ENCODE assay signal across 1 cellular context in the genomic region with DNA sequence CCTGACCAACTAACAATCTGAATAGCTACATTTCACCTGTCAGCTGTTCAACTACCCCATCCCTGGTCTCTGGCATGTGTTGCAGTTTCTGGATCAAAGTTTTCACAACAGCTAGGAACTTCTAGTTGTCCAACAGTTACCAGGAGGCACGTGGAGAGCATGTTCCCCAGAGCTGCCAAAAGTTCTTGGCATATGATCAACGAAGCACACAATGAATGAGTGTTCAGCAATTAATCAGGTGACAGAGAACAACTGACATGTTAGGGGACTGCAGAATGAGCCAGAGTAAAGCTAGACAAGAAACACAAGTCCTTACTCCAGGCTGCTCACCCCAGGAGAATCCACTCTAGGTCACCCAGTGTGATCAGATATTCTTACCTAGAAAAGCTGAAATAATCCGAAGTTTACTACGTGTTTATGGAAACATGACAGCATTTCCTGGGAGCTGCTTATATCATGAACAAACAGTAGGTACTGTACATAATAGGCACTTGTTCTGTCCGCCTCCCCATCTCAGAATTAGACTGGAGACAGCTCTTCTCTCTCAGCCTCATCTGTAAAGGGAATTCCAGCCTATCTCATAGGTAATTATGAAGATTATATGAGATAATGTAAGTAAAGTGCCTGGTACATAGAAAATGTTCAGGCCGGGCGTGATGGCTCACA.
A peak's percentile ranks its signal among the peaks of the same experiment; 100 is the strongest.
TF ChIP-seq lines count a peak whose summit lies in the region.

No MANE protein-coding gene starts in this region.

TF ChIP-seq in K562, 482 proteins besides CTCF, POLR2A, EP300 and RAD21 (continued from another document):
- TF ChIP-seq EHMT2 (IDR thresholded peaks at IDR 0.05) (no peak), KHSRP (IDR thresholded peaks at IDR 0.05) (no peak), FOXK1 (CRISPR knock-in tag; IDR thresholded peaks at IDR 0.05; ENCODE audit: borderline replicate concordance) (no peak), ZC3H8 (IDR thresholded peaks at IDR 0.05) (no peak), MYBL2 (IDR thresholded peaks at IDR 0.05; ENCODE audit: low read depth) (no peak), MYBL2 (CRISPR knock-in tag; IDR thresholded peaks at IDR 0.05; ENCODE audit: borderline replicate concordance) (no peak), CBX3 (IDR thresholded peaks at IDR 0.05; ENCODE audit: borderline replicate concordance in 1 of 2, low read length in 2 of 2) (no peak), SMAD3 (CRISPR knock-in tag; conservative IDR thresholded peaks at IDR 0.05) (no peak), MEIS2 (IDR thresholded peaks at IDR 0.05; ENCODE audit: partially characterized antibody) (peak; percentile 20)
- TF ChIP-seq, protein P1, sequence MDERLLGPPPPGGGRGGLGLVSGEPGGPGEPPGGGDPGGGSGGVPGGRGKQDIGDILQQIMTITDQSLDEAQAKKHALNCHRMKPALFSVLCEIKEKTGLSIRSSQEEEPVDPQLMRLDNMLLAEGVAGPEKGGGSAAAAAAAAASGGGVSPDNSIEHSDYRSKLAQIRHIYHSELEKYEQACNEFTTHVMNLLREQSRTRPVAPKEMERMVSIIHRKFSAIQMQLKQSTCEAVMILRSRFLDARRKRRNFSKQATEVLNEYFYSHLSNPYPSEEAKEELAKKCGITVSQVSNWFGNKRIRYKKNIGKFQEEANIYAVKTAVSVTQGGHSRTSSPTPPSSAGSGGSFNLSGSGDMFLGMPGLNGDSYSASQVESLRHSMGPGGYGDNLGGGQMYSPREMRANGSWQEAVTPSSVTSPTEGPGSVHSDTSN (CRISPR knock-in tag; IDR thresholded peaks at IDR 0.05; ENCODE audit: low read depth) = no peak
- TF ChIP-seq, protein P1 (tag; conservative IDR thresholded peaks at IDR 0.05; ENCODE audit: low read depth) = peak; percentile 72
